ENCODE assay signal across 36 cellular contexts in the genomic region with DNA sequence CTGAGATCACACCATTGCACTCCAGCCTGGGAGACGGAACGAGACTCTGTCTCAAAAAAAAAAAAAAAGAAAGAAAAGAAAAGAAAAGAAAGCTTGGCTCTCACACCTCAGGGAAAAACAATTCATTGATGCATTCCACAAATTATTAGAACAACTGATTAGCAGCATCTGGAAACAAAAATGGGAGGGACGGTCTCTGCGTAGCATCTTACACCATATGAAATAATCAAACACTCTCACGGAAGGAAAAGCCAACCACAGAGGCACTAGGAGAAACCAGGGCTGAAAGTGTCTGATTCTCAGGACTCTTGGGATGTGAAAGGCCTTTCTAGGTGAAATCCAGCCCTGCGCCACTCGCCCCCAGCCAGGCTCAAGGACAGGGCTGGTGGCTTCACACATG. TPM values are rescaled to one million over a fixed set of nuclear protein-coding genes. Genes with fewer than 3 reads are reported as not detected.
DNase-seq lines count a peak whose midpoint lies in the region; ATAC-seq and TF ChIP-seq lines count a peak whose summit lies in the region.
"Had no signal": no experiment of that assay in that cellular context is flagged by ENCODE, and none has a peak within 500 bp of the region (broad histone marks: within the 10 kb centered on the region; RNA-seq: fewer than 3 reads in every experiment).

No MANE protein-coding gene starts in this region.

- H3K27ac ChIP-seq in CD8-positive, alpha-beta memory T cell (ENCODE audit: low read depth, low read length): no peak overlapping the region
- H3K27ac ChIP-seq: foreskin keratinocyte, HL-60, pancreas, suprapubic skin, upper lobe of right lung had no signal

- H3K27me3 Mint-ChIP-seq in activated CD4-positive, alpha-beta T cell treated with anti-CD3 and anti-CD28 coated beads, Interleukin-2, amount 10 ng/mL, durations not matched to agents 7 days and 5 days: peaks cover 23% of the 10 kb centered on the region
- H3K27me3 Mint-ChIP-seq in CD8-positive, alpha-beta memory T cell: peaks cover 0 to 4% of the 10 kb centered on the region in 2 donors
- H3K27me3 Mint-ChIP-seq in WTC11 (ENCODE audit: low read depth) (no peaks in the 10 kb centered on the region), nephron progenitor cell (ENCODE audit: low read depth, poor library complexity) (peaks cover 15% of the 10 kb centered on the region)

- no peaks in the 10 kb centered on the region for H3K36me3 Mint-ChIP-seq in activated CD4-positive, alpha-beta T cell treated with anti-CD3 and anti-CD28 coated beads, Interleukin-2, amount 10 ng/mL, durations not matched to agents 7 days and 5 days (ENCODE audit: low read depth)
- no peaks in the 10 kb centered on the region for H3K36me3 Mint-ChIP-seq in CD8-positive, alpha-beta memory T cell
- no peaks in the 10 kb centered on the region for H3K36me3 Mint-ChIP-seq in WTC11
- no peaks in the 10 kb centered on the region for H3K36me3 Mint-ChIP-seq in nephron progenitor cell (ENCODE audit: low read depth)
- H3K36me3 Mint-ChIP-seq: activated naive CD4-positive, alpha-beta T cell treated with anti-CD3 and anti-CD28 coated beads, Interleukin-2, amount 50 U/mL, for 72 hours had no signal

- no peaks in the 10 kb centered on the region for H3K9me3 ChIP-seq in CD8-positive, alpha-beta memory T cell (ENCODE audit: low read length)
- H3K9me3 ChIP-seq: heart left ventricle, MG63, pancreas, suprapubic skin, upper lobe of right lung had no signal

- ATAC-seq in WTC11 (no peak), HG02678 (IDR thresholded peaks at IDR 0.05; ENCODE audit: unreplicated experiment) (no peak)
- ATAC-seq: activated CD4-positive, CD25-positive, alpha-beta regulatory T cell treated with anti-CD3 and anti-CD28 coated beads, Interleukin-2, amount 50 U/mL, for 24 hours; activated CD8-positive, alpha-beta T cell treated with anti-CD3 and anti-CD28 coated beads for 36 hours; activated naive CD4-positive, alpha-beta T cell treated with anti-CD3 and anti-CD28 coated beads, Interleukin-2, amount 50 U/mL, for 72 hours; activated T-helper 17 cell treated with anti-CD3 and anti-CD28 coated beads, Interleukin-2, amount 50 U/mL, for 72 hours; esophagus mucosa; foreskin keratinocyte; pancreas; upper lobe of right lung had no signal

- H3K4me1 ChIP-seq in CD8-positive, alpha-beta memory T cell (ENCODE audit: insufficient read depth, low read length): peaks cover 24% of the 10 kb centered on the region
- H3K4me1 ChIP-seq: foreskin keratinocyte had no signal

- no peaks in the 10 kb centered on the region for H3K9me3 Mint-ChIP-seq in activated CD4-positive, alpha-beta T cell treated with anti-CD3 and anti-CD28 coated beads, Interleukin-2, amount 10 ng/mL, durations not matched to agents 7 days and 5 days
- H3K9me3 Mint-ChIP-seq in CD8-positive, alpha-beta memory T cell: no peaks in the 10 kb centered on the region
- H3K9me3 Mint-ChIP-seq in WTC11: no peaks in the 10 kb centered on the region
- H3K9me3 Mint-ChIP-seq in nephron progenitor cell: no peaks in the 10 kb centered on the region
- H3K9me3 Mint-ChIP-seq: activated CD8-positive, alpha-beta T cell treated with anti-CD3 and anti-CD28 coated beads for 36 hours; activated naive CD4-positive, alpha-beta T cell treated with anti-CD3 and anti-CD28 coated beads, Interleukin-2, amount 50 U/mL, for 72 hours; activated T-helper 17 cell treated with anti-CD3 and anti-CD28 coated beads, Interleukin-2, amount 50 U/mL, for 72 hours; endodermal cell had no signal

- CTCF ChIA-PET in activated CD4-positive, alpha-beta T cell treated with anti-CD3 and anti-CD28 coated beads, Interleukin-2, amount 10 ng/mL, durations not matched to agents 7 days and 5 days (lab: Charles Lee): interaction anchor here (0.6 kb wide), 1 partner anchor 131 kb away, joined by 3 read pairs; no protein-coding TSS in a partner anchor
- CTCF ChIA-PET in CD8-positive, alpha-beta memory T cell (lab: Charles Lee): interaction anchor here (1.5 to 3.9 kb wide), 2 partner anchors 37 to 131 kb away, joined by 3 to 18 read pairs; a partner anchor contains a TSS
- CTCF ChIA-PET in WTC11 (lab: Charles Lee): interaction anchor here (0.6 to 4.2 kb wide), 2 partner anchors 38 to 58 kb away, joined by 3 to 52 read pairs; a partner anchor contains a TSS

- peaks cover 9% of the 10 kb centered on the region for H3K4me1 Mint-ChIP-seq in activated CD4-positive, alpha-beta T cell treated with anti-CD3 and anti-CD28 coated beads, Interleukin-2, amount 10 ng/mL, durations not matched to agents 7 days and 5 days
- peaks cover 3 to 5% (median 4%) of the 10 kb centered on the region in 3 donors for H3K4me1 Mint-ChIP-seq in CD8-positive, alpha-beta memory T cell
- H3K4me1 Mint-ChIP-seq in WTC11 (no peaks in the 10 kb centered on the region), nephron progenitor cell (peaks cover 12% of the 10 kb centered on the region)
- H3K4me1 Mint-ChIP-seq: activated T-helper 17 cell treated with anti-CD3 and anti-CD28 coated beads, Interleukin-2, amount 50 U/mL, for 72 hours; endodermal cell had no signal

- H3K4me3 ChIP-seq in CD8-positive, alpha-beta memory T cell (ENCODE audit: low read length): no peak overlapping the region
- H3K4me3 ChIP-seq: heart left ventricle, MG63, pancreas, suprapubic skin, upper lobe of right lung had no signal

- H3K27me3 ChIP-seq in CD8-positive, alpha-beta memory T cell (ENCODE audit: insufficient read depth, low read length, poor library complexity, severe bottlenecking): no peaks in the 10 kb centered on the region
- H3K27me3 ChIP-seq: foreskin keratinocyte, MG63, pancreas had no signal

- TF ChIP-seq CTCF in WTC11 (IDR thresholded peaks at IDR 0.05): no peak
- TF ChIP-seq CTCF in nephron progenitor cell (IDR thresholded peaks at IDR 0.05): no peak

- H3K4me3 Mint-ChIP-seq in activated CD4-positive, alpha-beta T cell treated with anti-CD3 and anti-CD28 coated beads, Interleukin-2, amount 10 ng/mL, durations not matched to agents 7 days and 5 days: peak overlapping the region; percentile 43
- H3K4me3 Mint-ChIP-seq in CD8-positive, alpha-beta memory T cell: peak overlapping the region in 4 of 7 donors; percentile 17 to 69 (median 36)
- no peak overlapping the region for H3K4me3 Mint-ChIP-seq in WTC11
- peak overlapping the region; percentile 61 for H3K4me3 Mint-ChIP-seq in nephron progenitor cell
- H3K4me3 Mint-ChIP-seq: activated CD8-positive, alpha-beta T cell treated with anti-CD3 and anti-CD28 coated beads for 36 hours; activated T-helper 17 cell treated with anti-CD3 and anti-CD28 coated beads, Interleukin-2, amount 50 U/mL, for 72 hours; endodermal cell had no signal

- no peak for DNase-seq in activated CD4-positive, alpha-beta T cell treated with anti-CD3 and anti-CD28 coated beads, Interleukin-2, amount 10 ng/mL, durations not matched to agents 7 days and 5 days
- DNase-seq in activated CD4-positive, alpha-beta T cell treated with anti-CD3 and anti-CD28 coated beads, Interleukin-2, amount 50 U/mL, for 4 hours: no peak
- DNase-seq in CD8-positive, alpha-beta memory T cell: no peak
- no peak for DNase-seq in WTC11 (ENCODE audit: low spot score)
- no peak for DNase-seq in nephron progenitor cell
- DNase-seq in NOMO-1 treated with dmso at 0.1 percent for 144 hours (lab: John Stamatoyannopoulos, UW; ENCODE audit: unreplicated experiment): no peak
- no peak for DNase-seq in ureter (ENCODE audit: low spot score)
- DNase-seq: activated CD8-positive, alpha-beta T cell treated with anti-CD3 and anti-CD28 coated beads for 36 hours; anterior cingulate cortex; endodermal cell; H7; KG1; NCI-H1105; NCI-H187 treated with DMSO at 0.1 percent for 48 hours; NCI-H2171; NCI-H510A treated with DMSO at 0.1 percent for 48 hours; pancreas; retina; RPMI8226; small intestine; stimulated activated naive CD4-positive, alpha-beta T cell treated with Interleukin-2 at 50 U/mL for 16 hours; upper lobe of right lung had no signal

- no peak overlapping the region for H3K27ac Mint-ChIP-seq in activated CD4-positive, alpha-beta T cell treated with anti-CD3 and anti-CD28 coated beads, Interleukin-2, amount 10 ng/mL, durations not matched to agents 7 days and 5 days
- H3K27ac Mint-ChIP-seq in CD8-positive, alpha-beta memory T cell: no peak overlapping the region
- H3K27ac Mint-ChIP-seq in WTC11: peak overlapping the region; percentile 75; the same call in 1 of the 2 replicates
- H3K27ac Mint-ChIP-seq in nephron progenitor cell: no peak overlapping the region
- H3K27ac Mint-ChIP-seq: activated CD8-positive, alpha-beta T cell treated with anti-CD3 and anti-CD28 coated beads for 36 hours; activated naive CD4-positive, alpha-beta T cell treated with anti-CD3 and anti-CD28 coated beads, Interleukin-2, amount 50 U/mL, for 72 hours; activated T-helper 17 cell treated with anti-CD3 and anti-CD28 coated beads, Interleukin-2, amount 50 U/mL, for 72 hours; endodermal cell had no signal

- H3K36me3 ChIP-seq in CD8-positive, alpha-beta memory T cell (ENCODE audit: insufficient read depth, low read length): no peaks in the 10 kb centered on the region
- H3K36me3 ChIP-seq: pancreas, suprapubic skin had no signal

- POLR2A ChIA-PET in activated CD4-positive, alpha-beta T cell treated with anti-CD3 and anti-CD28 coated beads, Interleukin-2, amount 10 ng/mL, durations not matched to agents 7 days and 5 days (lab: Charles Lee): no interaction called here
- POLR2A ChIA-PET in CD8-positive, alpha-beta memory T cell (lab: Charles Lee): no interaction called here
- POLR2A ChIA-PET in WTC11 (lab: Charles Lee): no interaction called here

RNA-seq across cellular contexts. Expression of a gene that starts 2.3 kb away (rescaled TPM):
- total RNA-seq in activated CD4-positive, alpha-beta T cell treated with anti-CD3 and anti-CD28 coated beads, Interleukin-2, amount 10 ng/mL, durations not matched to agents 7 days and 5 days: 100 to 1,000 TPM in 1 of 2 experiments, 10 to 100 TPM in 1; 95.5 to 107 TPM
- total RNA-seq in CD8-positive, alpha-beta memory T cell: 1 to 10 TPM; 7.4 to 8.7 TPM
- polyA plus RNA-seq in CD8-positive, alpha-beta memory T cell: 9.8 TPM
- 27.5 to 32.6 TPM (median 32.4 TPM) in 3 replicates for total RNA-seq in WTC11 (2021)
- 35.6 TPM for total RNA-seq in ureter

RNA-seq across cellular contexts. Expression of a gene that starts 22.4 kb away (rescaled TPM):
- total RNA-seq in activated CD4-positive, alpha-beta T cell treated with anti-CD3 and anti-CD28 coated beads, Interleukin-2, amount 10 ng/mL, durations not matched to agents 7 days and 5 days: under 1 TPM; 0.15 to 0.57 TPM
- under 1 TPM; 0.13 to 0.26 TPM for total RNA-seq in CD8-positive, alpha-beta memory T cell
- not detected for polyA plus RNA-seq in CD8-positive, alpha-beta memory T cell
- 3.4 to 3.8 TPM (median 3.6 TPM) in 3 replicates for total RNA-seq in WTC11 (2021)
- total RNA-seq in ureter: 1.6 TPM
- total RNA-seq: SK-MEL-5 had no signal

RNA-seq across cellular contexts. Expression of a gene that starts 28.8 kb away (rescaled TPM):
- not detected for total RNA-seq in activated CD4-positive, alpha-beta T cell treated with anti-CD3 and anti-CD28 coated beads, Interleukin-2, amount 10 ng/mL, durations not matched to agents 7 days and 5 days
- total RNA-seq in CD8-positive, alpha-beta memory T cell: not detected
- not detected for polyA plus RNA-seq in CD8-positive, alpha-beta memory T cell
- total RNA-seq in WTC11 (2021) (0.21 to 0.46 TPM (median 0.26 TPM) in 3 replicates), ureter (0.26 TPM)
- total RNA-seq: activated CD8-positive, alpha-beta T cell treated with anti-CD3 and anti-CD28 coated beads for 36 hours; activated naive CD4-positive, alpha-beta T cell treated with anti-CD3 and anti-CD28 coated beads, Interleukin-2, amount 50 U/mL, for 72 hours; activated T-helper 17 cell treated with anti-CD3 and anti-CD28 coated beads, Interleukin-2, amount 50 U/mL, for 72 hours; endodermal cell; G401; heart left ventricle; kidney epithelial cell; pancreas; SK-MEL-5; upper lobe of right lung had no signal
- polyA plus RNA-seq: heart left ventricle, neural cell, pancreas, small intestine had no signal

RNA-seq across cellular contexts. Expression of a gene that starts 39.1 kb away (rescaled TPM):
- under 1 TPM; 0.71 to 0.74 TPM for total RNA-seq in activated CD4-positive, alpha-beta T cell treated with anti-CD3 and anti-CD28 coated beads, Interleukin-2, amount 10 ng/mL, durations not matched to agents 7 days and 5 days
- total RNA-seq in CD8-positive, alpha-beta memory T cell: under 1 TPM; 0.18 to 0.31 TPM
- 0.16 TPM for polyA plus RNA-seq in CD8-positive, alpha-beta memory T cell
- total RNA-seq in WTC11 (2021): 0.22 to 0.53 TPM (median 0.32 TPM) in 3 replicates
- total RNA-seq in ureter: 55.1 TPM
- total RNA-seq: SK-MEL-5 had no signal
- polyA plus RNA-seq: neural cell had no signal

RNA-seq across cellular contexts. Expression of a gene that starts 50.6 kb away (rescaled TPM):
- 10 to 100 TPM; 20.0 to 20.5 TPM for total RNA-seq in activated CD4-positive, alpha-beta T cell treated with anti-CD3 and anti-CD28 coated beads, Interleukin-2, amount 10 ng/mL, durations not matched to agents 7 days and 5 days
- 10 to 100 TPM; 14.3 to 15.5 TPM for total RNA-seq in CD8-positive, alpha-beta memory T cell
- 14.8 TPM for polyA plus RNA-seq in CD8-positive, alpha-beta memory T cell
- total RNA-seq in WTC11 (2021): 14.1 to 14.8 TPM (median 14.2 TPM) in 3 replicates
- total RNA-seq in ureter: 13.3 TPM
